10 cellular contexts compared by ENCODE assay signal in genomic region chr18:76839395-76839794, GRCh38.
"Had no signal": no experiment of that assay in that cellular context is flagged by ENCODE, and none has a peak within 500 bp of the region (broad histone marks: within the 10 kb centered on the region; RNA-seq: fewer than 3 reads in every experiment).

No MANE protein-coding gene starts in this region.

- H3K9me3 ChIP-seq: tibial artery had no signal

- ATAC-seq: activated CD4-positive, CD25-positive, alpha-beta regulatory T cell treated with anti-CD3 and anti-CD28 coated beads, Interleukin-2, amount 50 U/mL, for 24 hours; sciatic nerve had no signal

- H3K36me3 ChIP-seq: tibial artery had no signal

- H3K4me3 ChIP-seq: tibial artery had no signal

- H3K27me3 ChIP-seq: tibial artery had no signal

- DNase-seq: activated CD4-positive, alpha-beta T cell treated with anti-CD3 and anti-CD28 coated beads, Interleukin-2, amount 50 U/mL, for 1 hour; activated naive CD4-positive, alpha-beta T cell treated with anti-CD3 and anti-CD28 coated beads, Interleukin-2, amount 10 ng/mL, durations not matched to agents 7 days and 5 days; endodermal cell; glutamatergic neuron; midbrain; stimulated activated CD4-positive, alpha-beta T cell treated with anti-CD3 and anti-CD28 coated beads, Interleukin-12 subunit alpha, Interleukin-12 subunit beta, amount 100 ng/mL, for 4 hours; stimulated activated CD4-positive, alpha-beta T cell treated with anti-CD3 and anti-CD28 coated beads, Interleukin-2, amount 100 ng/mL, for 24 hours; tibial artery had no signal
